In the genomic region with DNA sequence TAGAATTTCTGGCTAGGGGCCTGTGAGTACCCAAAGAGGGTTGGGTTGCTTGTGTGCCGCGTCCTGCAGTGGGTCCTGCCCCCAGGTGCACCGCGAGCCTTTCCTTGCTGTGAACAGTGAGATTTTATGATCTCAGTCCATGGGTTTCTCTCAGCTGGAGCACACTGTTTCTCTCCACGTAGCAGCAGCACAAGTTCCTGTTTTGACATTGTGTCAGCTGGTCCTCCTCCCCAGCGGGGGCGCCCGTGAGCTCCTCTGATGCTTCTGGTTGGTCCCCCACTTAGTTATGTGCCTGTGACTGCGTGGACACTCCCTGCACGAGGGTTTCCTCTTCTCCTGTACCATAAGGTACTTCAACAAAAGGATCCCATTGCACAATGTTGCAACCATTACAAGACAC, we compare ENCODE assay signal across 1 cellular context.
TF ChIP-seq lines count a peak whose summit lies in the region.

No MANE protein-coding gene starts in this region.

TF ChIP-seq in K562, 482 proteins besides CTCF, POLR2A, EP300 and RAD21:
- no peak for TF ChIP-seq ZNF431 (CRISPR knock-in tag; IDR thresholded peaks at IDR 0.05)
- no peak for TF ChIP-seq SMAD2 (IDR thresholded peaks at IDR 0.05; ENCODE audit: low read depth, low read length)
- no peak for TF ChIP-seq KHSRP (IDR thresholded peaks at IDR 0.05)
- TF ChIP-seq, protein P1, sequence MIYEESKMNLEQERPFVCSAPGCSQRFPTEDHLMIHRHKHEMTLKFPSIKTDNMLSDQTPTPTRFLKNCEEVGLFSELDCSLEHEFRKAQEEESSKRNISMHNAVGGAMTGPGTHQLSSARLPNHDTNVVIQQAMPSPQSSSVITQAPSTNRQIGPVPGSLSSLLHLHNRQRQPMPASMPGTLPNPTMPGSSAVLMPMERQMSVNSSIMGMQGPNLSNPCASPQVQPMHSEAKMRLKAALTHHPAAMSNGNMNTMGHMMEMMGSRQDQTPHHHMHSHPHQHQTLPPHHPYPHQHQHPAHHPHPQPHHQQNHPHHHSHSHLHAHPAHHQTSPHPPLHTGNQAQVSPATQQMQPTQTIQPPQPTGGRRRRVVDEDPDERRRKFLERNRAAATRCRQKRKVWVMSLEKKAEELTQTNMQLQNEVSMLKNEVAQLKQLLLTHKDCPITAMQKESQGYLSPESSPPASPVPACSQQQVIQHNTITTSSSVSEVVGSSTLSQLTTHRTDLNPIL (CRISPR knock-in tag; IDR thresholded peaks at IDR 0.05) = no peak
- TF ChIP-seq HNRNPLL (IDR thresholded peaks at IDR 0.05; ENCODE audit: low read depth, low read length, poor library complexity, severe bottlenecking) = no peak
- no peak for TF ChIP-seq ETV5 (CRISPR knock-in tag; IDR thresholded peaks at IDR 0.05; ENCODE audit: low read depth)
- TF ChIP-seq ZNF668 (CRISPR knock-in tag; IDR thresholded peaks at IDR 0.05) = no peak
